Comparison of ENCODE assay signal across 1 cellular context in the genomic region with DNA sequence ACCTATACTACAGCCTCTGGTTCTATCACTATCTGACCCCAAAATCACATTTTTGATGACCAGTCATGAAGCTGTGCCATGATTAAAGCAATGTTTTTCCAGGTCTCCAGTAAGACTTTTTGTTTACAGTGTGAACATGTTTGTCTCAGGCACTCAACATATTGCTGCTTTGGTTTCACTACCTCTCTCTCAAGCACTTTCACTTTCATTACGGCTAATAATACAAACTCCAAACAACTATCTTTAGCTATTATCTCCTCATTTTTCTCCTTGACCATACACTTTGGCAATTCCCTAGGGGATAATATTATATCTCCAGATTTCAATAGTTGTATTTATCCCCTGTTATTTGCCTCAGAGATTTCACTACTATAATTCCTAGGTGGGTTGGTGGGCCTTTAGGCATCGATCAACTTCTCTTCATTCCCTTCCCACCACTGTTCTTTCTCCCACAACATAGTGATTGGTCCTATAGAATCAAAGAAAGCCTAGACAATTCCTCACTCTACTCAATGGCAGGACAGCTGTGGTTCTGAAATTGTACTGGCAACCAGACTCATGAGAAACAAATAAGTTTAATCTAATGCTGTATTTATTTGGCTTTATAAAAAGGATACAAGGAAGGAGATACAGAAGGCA.
TF ChIP-seq lines count a peak whose summit lies in the region.

No MANE protein-coding gene starts in this region.

TF ChIP-seq in GM12878, 131 proteins besides CTCF, POLR2A, EP300 and RAD21 (continued from another document):
- peak; percentile 78 for TF ChIP-seq DPF2 (IDR thresholded peaks at IDR 0.05)
- TF ChIP-seq HDGF (IDR thresholded peaks at IDR 0.05) = no peak
- TF ChIP-seq, protein P1, sequence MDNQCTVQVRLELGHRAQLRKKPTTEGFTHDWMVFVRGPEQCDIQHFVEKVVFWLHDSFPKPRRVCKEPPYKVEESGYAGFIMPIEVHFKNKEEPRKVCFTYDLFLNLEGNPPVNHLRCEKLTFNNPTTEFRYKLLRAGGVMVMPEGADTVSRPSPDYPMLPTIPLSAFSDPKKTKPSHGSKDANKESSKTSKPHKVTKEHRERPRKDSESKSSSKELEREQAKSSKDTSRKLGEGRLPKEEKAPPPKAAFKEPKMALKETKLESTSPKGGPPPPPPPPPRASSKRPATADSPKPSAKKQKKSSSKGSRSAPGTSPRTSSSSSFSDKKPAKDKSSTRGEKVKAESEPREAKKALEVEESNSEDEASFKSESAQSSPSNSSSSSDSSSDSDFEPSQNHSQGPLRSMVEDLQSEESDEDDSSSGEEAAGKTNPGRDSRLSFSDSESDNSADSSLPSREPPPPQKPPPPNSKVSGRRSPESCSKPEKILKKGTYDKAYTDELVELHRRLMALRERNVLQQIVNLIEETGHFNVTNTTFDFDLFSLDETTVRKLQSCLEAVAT (IDR thresholded peaks at IDR 0.05) = 0 out of 2 replicates have a peak, but pooled peaks have one; percentile 54
- 0 out of 2 replicates have a peak, but pooled peaks have one; percentile 66 for TF ChIP-seq ZNF217 (IDR thresholded peaks at IDR 0.05)
- TF ChIP-seq IKZF1 (conservative IDR thresholded peaks at IDR 0.05) = peak; percentile 54
- TF ChIP-seq NFIC (IDR thresholded peaks at IDR 0.05; ENCODE audit: low read depth, low read length) = 0 out of 2 replicates have a peak, but pooled peaks have one; percentile 29
- peak; percentile 24; the same call in 1 of the 2 replicates for TF ChIP-seq TAF1 (IDR thresholded peaks at IDR 0.05; ENCODE audit: borderline replicate concordance, low read depth, low read length)
- no peak for TF ChIP-seq NR2F1 (conservative IDR thresholded peaks at IDR 0.05)
